Comparison of ENCODE assay signal across 16 cellular contexts in the genomic region with DNA sequence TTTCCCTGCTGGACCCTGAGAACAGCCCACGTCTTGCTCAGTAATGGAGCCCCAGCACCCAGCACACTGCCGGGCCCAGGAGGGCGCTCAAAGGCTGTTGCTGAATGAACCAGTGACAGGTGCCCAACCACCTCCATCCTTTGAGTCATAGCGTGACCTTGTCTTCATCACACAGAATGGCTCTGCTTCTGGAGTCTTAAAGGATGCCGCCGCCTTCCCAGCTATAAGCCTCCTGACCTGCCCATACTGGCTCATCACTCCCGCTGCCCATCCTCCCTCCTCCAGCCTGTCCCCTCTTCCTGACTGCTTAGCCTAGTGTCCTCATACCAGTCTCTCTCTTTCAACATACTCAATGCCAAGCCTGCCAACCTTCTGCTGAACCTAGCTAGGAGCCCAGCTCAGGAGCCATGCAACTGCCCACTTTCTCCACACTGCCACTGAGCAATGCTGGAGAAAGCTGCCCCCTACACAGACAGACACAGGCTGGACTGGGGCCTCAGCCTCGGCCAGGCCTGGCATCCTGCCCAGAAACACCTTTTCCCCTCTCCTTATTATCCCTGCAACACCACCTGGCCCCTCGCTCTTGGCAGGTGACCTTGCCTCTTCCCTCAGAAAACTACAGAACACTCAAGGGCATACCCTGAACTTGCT. TPM values are rescaled to one million over a fixed set of nuclear protein-coding genes. Genes with fewer than 3 reads are reported as not detected.
DNase-seq lines count a peak whose midpoint lies in the region; ATAC-seq, FAIRE-seq and TF ChIP-seq lines count a peak whose summit lies in the region.
"Had no signal": no experiment of that assay in that cellular context is flagged by ENCODE, and none has a peak within 500 bp of the region (broad histone marks: within the 10 kb centered on the region; RNA-seq: fewer than 3 reads in every experiment).

No MANE protein-coding gene starts in this region.

- H3K4me3 Mint-ChIP-seq in activated T-helper 17 cell treated with anti-CD3 and anti-CD28 coated beads, Interleukin-2, amount 50 U/mL, for 72 hours, result no peak overlapping the region
- H3K4me3 Mint-ChIP-seq in glutamatergic neuron (ENCODE audit: unreplicated experiment) (no peak overlapping the region), HFFc6 (no peak overlapping the region)

- in situ Hi-C loops in KBM-7 (cut with MboI; ENCODE audit: low pct_unique_long_range_greater_than_20kb, low sequenced_read_pairs), result no loop called here

- peaks cover 8 to 37% (median 27%) of the 10 kb centered on the region in 3 donors for H3K4me1 ChIP-seq in pancreas
- H3K4me1 ChIP-seq: tibial nerve had no signal

- no peak for TF ChIP-seq CTCF in pancreas (IDR thresholded peaks at IDR 0.05)
- TF ChIP-seq CTCF in glutamatergic neuron (IDR thresholded peaks at IDR 0.05; ENCODE audit: partially characterized antibody, unreplicated experiment), result no peak
- TF ChIP-seq CTCF in HFFc6 (IDR thresholded peaks at IDR 0.05), result no peak

- peaks cover 0 to 7% (median 0%) of the 10 kb centered on the region in 3 donors for H3K36me3 ChIP-seq in pancreas
- H3K36me3 ChIP-seq: Peyer's patch, tibial nerve had no signal

- no peak overlapping the region for H3K27ac Mint-ChIP-seq in activated T-helper 17 cell treated with anti-CD3 and anti-CD28 coated beads, Interleukin-2, amount 50 U/mL, for 72 hours
- no peak overlapping the region for H3K27ac Mint-ChIP-seq in glutamatergic neuron (ENCODE audit: unreplicated experiment)
- no peak overlapping the region for H3K27ac Mint-ChIP-seq in HFFc6

- no peaks in the 10 kb centered on the region for H3K36me3 Mint-ChIP-seq in activated T-helper 17 cell treated with anti-CD3 and anti-CD28 coated beads, Interleukin-2, amount 50 U/mL, for 72 hours (ENCODE audit: low read depth)
- H3K36me3 Mint-ChIP-seq in glutamatergic neuron (ENCODE audit: unreplicated experiment) (peaks cover 5% of the 10 kb centered on the region), HFFc6 (ENCODE audit: low read depth) (no peaks in the 10 kb centered on the region)
- H3K36me3 Mint-ChIP-seq: CD4-positive, CD25-positive, alpha-beta regulatory T cell had no signal

- no peaks in the 10 kb centered on the region for H3K9me3 Mint-ChIP-seq in activated T-helper 17 cell treated with anti-CD3 and anti-CD28 coated beads, Interleukin-2, amount 50 U/mL, for 72 hours
- peaks cover 3% of the 10 kb centered on the region for H3K9me3 Mint-ChIP-seq in glutamatergic neuron (ENCODE audit: unreplicated experiment)
- H3K9me3 Mint-ChIP-seq in HFFc6, result no peaks in the 10 kb centered on the region
- H3K9me3 Mint-ChIP-seq: CD4-positive, CD25-positive, alpha-beta regulatory T cell had no signal

- H3K27me3 ChIP-seq in pancreas, result no peaks in the 10 kb centered on the region
- H3K27me3 ChIP-seq: Peyer's patch, tibial nerve had no signal

- ATAC-seq in activated T-helper 17 cell treated with anti-CD3 and anti-CD28 coated beads, Interleukin-2, amount 50 U/mL, for 72 hours (replicated peaks), result peak; percentile 34
- ATAC-seq in pancreas, result peak; percentile 1 to 45 (median 12)
- ATAC-seq: HepG2 had no signal

- intact Hi-C loops in pancreas (cut with DNase I), result no loop called here

- H3K4me1 Mint-ChIP-seq in activated T-helper 17 cell treated with anti-CD3 and anti-CD28 coated beads, Interleukin-2, amount 50 U/mL, for 72 hours, result peaks cover 8% of the 10 kb centered on the region
- H3K4me1 Mint-ChIP-seq in glutamatergic neuron (ENCODE audit: low read depth, unreplicated experiment) (peaks cover 16% of the 10 kb centered on the region), HFFc6 (ENCODE audit: low read depth) (peaks cover 28% of the 10 kb centered on the region)
- H3K4me1 Mint-ChIP-seq: CD4-positive, CD25-positive, alpha-beta regulatory T cell had no signal

- DNase-seq in NCI-H82 (lab: John Stamatoyannopoulos, UW) (peak; percentile 34), NCI-H82 treated with DMSO at 0.1 percent for 48 hours (lab: John Stamatoyannopoulos, UW; ENCODE audit: unreplicated experiment) (no peak), NCI-H1092 treated with DMSO at 0.1 percent for 48 hours (lab: John Stamatoyannopoulos, UW) (peak; percentile 49), pancreas (peak in 2 of 6 donors; percentile 48 to 65), glutamatergic neuron (no peak), HFFc6 (no peak), KBM-7 (no peak)
- DNase-seq: activated gamma-delta T cell; CD4-positive, CD25-positive, alpha-beta regulatory T cell; dermis blood vessel endothelial cell; H7 had no signal

- peak overlapping the region in 3 of 4 donors; percentile 29 to 90 (median 86) for H3K27ac ChIP-seq in pancreas
- H3K27ac ChIP-seq: Peyer's patch, tibial nerve had no signal

- H3K4me3 ChIP-seq in pancreas, result no peak overlapping the region
- H3K4me3 ChIP-seq: Peyer's patch, tibial nerve had no signal

- no peak for FAIRE-seq in pancreas (lab: Jason Lieb, UNC)
- FAIRE-seq: GM12891, HepG2 had no signal

- no peaks in the 10 kb centered on the region for H3K27me3 Mint-ChIP-seq in activated T-helper 17 cell treated with anti-CD3 and anti-CD28 coated beads, Interleukin-2, amount 50 U/mL, for 72 hours
- H3K27me3 Mint-ChIP-seq in glutamatergic neuron (ENCODE audit: unreplicated experiment) (peaks cover 11% of the 10 kb centered on the region), HFFc6 (ENCODE audit: insufficient read depth) (peaks cover 3% of the 10 kb centered on the region)

- no peaks in the 10 kb centered on the region for H3K9me3 ChIP-seq in pancreas
- H3K9me3 ChIP-seq: Peyer's patch, tibial nerve had no signal

- WGBS in pancreas, 2 donors, result 76 to 78% methylated on average over 9 of the region's 9 CpGs

RNA-seq across cellular contexts. Expression of a gene that starts 14.1 kb away (rescaled TPM):
- total RNA-seq in activated T-helper 17 cell treated with anti-CD3 and anti-CD28 coated beads, Interleukin-2, amount 50 U/mL, for 72 hours, result under 1 TPM in 1 of 2 donors, not detected in 1; 0.74 TPM
- total RNA-seq in pancreas (10 to 100 TPM; 11.7 to 28.4 (median 16.0) TPM), glutamatergic neuron (ENCODE audit: unreplicated experiment) (28.0 TPM)
- polyA plus RNA-seq in pancreas, result 10 to 100 TPM; 10.5 to 18.3 TPM
- under 1 TPM in 4 of 6 experiments, not detected in 2; 0.10 to 0.52 (median 0.17) TPM for total RNA-seq in HFFc6 (2021; fragmentation: NEBNext Ultra II Directional; extraction: Animal tissue kit (Norgen Biotek cat#: 25700))
- total RNA-seq: CD4-positive, CD25-positive, alpha-beta regulatory T cell had no signal

Comparison
In these comparisons a context has a peak if more than half of its experiments do, and no peak if none do; other contexts are left out.
1. DNase-seq: peak in NCI-H82 (single experiment) and NCI-H1092 treated with DMSO at 0.1 percent for 48 hours (single experiment); none in NCI-H82 treated with DMSO at 0.1 percent for 48 hours (single experiment), glutamatergic neuron (single experiment), HFFc6 (single experiment) and KBM-7 (single experiment).
2. RNA of a gene that starts 14.1 kb away (total RNA-seq): 28.0 TPM in glutamatergic neuron (single experiment) and 11.7 to 28.4 TPM in pancreas; 0.74 TPM in activated T-helper 17 cell treated with anti-CD3 and anti-CD28 coated beads, Interleukin-2, amount 50 U/mL, for 72 hours and 0.10 to 0.52 TPM in HFFc6; every median in the first group is over 4 times any median in the second.